Comparison of ENCODE assay signal across 1 cellular context in the genomic region with DNA sequence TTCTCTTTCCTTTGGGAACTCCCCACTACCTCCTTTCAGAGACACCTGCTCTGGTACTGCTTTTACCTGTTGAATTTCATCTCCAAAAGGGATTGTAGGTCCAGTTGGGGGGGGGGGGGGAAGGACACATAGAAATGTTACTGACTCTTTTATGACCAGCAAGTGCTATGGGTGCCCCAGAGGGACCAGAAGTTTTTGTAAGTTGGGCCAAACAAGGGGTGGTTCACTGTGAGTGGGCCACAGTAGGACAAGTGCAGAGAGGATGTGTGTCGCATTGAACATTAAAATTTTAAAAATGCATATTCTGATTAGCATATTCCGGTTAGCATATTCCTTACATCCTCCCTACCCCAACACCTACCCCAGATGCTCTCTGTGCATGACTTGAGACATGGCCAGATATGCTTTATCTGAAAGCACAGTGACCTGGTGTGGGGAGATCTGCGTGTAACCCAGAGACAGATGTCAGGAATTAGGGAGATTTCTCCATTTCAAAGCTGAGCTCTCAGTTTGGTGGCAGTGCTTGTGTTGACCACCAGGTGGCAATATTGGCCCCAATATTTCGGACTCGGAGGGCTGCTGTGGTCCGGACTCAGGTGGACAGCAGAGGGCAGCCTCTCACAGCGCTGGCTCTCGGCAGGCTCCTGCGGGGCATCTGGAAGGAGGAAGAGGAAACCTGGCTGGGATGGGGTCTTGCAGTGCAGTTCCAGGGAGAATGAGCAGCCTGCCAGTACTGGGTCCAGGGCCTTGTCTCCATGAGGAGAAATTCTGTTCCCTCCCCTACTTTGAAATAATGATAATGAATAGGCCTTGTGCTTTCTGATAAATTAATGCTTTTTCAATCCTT.
A peak's percentile ranks its signal among the peaks of the same experiment; 100 is the strongest.
TF ChIP-seq lines count a peak whose summit lies in the region.

No MANE protein-coding gene starts in this region.

TF ChIP-seq in HepG2, 621 proteins besides CTCF, POLR2A, EP300 and RAD21 (continued from another document and continues in another):
- TF ChIP-seq, protein P1, sequence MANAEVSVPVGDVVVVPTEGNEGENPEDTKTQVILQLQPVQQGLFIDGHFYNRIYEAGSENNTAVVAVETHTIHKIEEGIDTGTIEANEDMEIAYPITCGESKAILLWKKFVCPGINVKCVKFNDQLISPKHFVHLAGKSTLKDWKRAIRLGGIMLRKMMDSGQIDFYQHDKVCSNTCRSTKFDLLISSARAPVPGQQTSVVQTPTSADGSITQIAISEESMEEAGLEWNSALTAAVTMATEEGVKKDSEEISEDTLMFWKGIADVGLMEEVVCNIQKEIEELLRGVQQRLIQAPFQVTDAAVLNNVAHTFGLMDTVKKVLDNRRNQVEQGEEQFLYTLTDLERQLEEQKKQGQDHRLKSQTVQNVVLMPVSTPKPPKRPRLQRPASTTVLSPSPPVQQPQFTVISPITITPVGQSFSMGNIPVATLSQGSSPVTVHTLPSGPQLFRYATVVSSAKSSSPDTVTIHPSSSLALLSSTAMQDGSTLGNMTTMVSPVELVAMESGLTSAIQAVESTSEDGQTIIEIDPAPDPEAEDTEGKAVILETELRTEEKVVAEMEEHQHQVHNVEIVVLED (CRISPR knock-in tag; IDR thresholded peaks at IDR 0.05; ENCODE audit: borderline replicate concordance) = peak; percentile 65; the same call in 1 of the 2 replicates
- no peak for TF ChIP-seq ARNTL (CRISPR knock-in tag; IDR thresholded peaks at IDR 0.05)
- TF ChIP-seq, protein P2, sequence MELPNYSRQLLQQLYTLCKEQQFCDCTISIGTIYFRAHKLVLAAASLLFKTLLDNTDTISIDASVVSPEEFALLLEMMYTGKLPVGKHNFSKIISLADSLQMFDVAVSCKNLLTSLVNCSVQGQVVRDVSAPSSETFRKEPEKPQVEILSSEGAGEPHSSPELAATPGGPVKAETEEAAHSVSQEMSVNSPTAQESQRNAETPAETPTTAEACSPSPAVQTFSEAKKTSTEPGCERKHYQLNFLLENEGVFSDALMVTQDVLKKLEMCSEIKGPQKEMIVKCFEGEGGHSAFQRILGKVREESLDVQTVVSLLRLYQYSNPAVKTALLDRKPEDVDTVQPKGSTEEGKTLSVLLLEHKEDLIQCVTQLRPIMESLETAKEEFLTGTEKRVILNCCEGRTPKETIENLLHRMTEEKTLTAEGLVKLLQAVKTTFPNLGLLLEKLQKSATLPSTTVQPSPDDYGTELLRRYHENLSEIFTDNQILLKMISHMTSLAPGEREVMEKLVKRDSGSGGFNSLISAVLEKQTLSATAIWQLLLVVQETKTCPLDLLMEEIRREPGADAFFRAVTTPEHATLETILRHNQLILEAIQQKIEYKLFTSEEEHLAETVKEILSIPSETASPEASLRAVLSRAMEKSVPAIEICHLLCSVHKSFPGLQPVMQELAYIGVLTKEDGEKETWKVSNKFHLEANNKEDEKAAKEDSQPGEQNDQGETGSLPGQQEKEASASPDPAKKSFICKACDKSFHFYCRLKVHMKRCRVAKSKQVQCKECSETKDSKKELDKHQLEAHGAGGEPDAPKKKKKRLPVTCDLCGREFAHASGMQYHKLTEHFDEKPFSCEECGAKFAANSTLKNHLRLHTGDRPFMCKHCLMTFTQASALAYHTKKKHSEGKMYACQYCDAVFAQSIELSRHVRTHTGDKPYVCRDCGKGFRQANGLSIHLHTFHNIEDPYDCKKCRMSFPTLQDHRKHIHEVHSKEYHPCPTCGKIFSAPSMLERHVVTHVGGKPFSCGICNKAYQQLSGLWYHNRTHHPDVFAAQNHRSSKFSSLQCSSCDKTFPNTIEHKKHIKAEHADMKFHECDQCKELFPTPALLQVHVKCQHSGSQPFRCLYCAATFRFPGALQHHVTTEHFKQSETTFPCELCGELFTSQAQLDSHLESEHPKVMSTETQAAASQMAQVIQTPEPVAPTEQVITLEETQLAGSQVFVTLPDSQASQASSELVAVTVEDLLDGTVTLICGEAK (IDR thresholded peaks at IDR 0.05) = no peak
- TF ChIP-seq, protein P2 (CRISPR knock-in tag; IDR thresholded peaks at IDR 0.05) = 0 out of 2 replicates have a peak, but pooled peaks have one; percentile 32
- no peak for TF ChIP-seq NPAS2 (CRISPR knock-in tag; IDR thresholded peaks at IDR 0.05; ENCODE audit: borderline replicate concordance)
- TF ChIP-seq, protein P3, sequence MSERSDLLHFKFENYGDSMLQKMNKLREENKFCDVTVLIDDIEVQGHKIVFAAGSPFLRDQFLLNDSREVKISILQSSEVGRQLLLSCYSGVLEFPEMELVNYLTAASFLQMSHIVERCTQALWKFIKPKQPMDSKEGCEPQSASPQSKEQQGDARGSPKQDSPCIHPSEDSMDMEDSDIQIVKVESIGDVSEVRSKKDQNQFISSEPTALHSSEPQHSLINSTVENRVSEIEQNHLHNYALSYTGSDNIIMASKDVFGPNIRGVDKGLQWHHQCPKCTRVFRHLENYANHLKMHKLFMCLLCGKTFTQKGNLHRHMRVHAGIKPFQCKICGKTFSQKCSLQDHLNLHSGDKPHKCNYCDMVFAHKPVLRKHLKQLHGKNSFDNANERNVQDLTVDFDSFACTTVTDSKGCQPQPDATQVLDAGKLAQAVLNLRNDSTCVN (CRISPR knock-in tag; IDR thresholded peaks at IDR 0.05; ENCODE audit: borderline replicate concordance) = peak; percentile 93
- 0 out of 2 replicates have a peak, but pooled peaks have one; percentile 54 for TF ChIP-seq ZNF354B (CRISPR knock-in tag; IDR thresholded peaks at IDR 0.05)
- peak; percentile 70; the same call in 1 of the 2 replicates for TF ChIP-seq NRL (CRISPR knock-in tag; IDR thresholded peaks at IDR 0.05; ENCODE audit: borderline replicate concordance)
- TF ChIP-seq SOX5 (CRISPR knock-in tag; IDR thresholded peaks at IDR 0.05; ENCODE audit: borderline replicate concordance) = peak; percentile 58; the same call in 1 of the 2 replicates
- peak; percentile 52; the same call in 1 of the 2 replicates for TF ChIP-seq MYC (CRISPR knock-in tag; IDR thresholded peaks at IDR 0.05; ENCODE audit: borderline replicate concordance)
- peak; percentile 28; the same call in 1 of the 2 replicates for TF ChIP-seq SALL2 (CRISPR knock-in tag; IDR thresholded peaks at IDR 0.05)
- no peak for TF ChIP-seq KDM6A (CRISPR knock-in tag; IDR thresholded peaks at IDR 0.05; ENCODE audit: low read depth)
- TF ChIP-seq, protein P4, sequence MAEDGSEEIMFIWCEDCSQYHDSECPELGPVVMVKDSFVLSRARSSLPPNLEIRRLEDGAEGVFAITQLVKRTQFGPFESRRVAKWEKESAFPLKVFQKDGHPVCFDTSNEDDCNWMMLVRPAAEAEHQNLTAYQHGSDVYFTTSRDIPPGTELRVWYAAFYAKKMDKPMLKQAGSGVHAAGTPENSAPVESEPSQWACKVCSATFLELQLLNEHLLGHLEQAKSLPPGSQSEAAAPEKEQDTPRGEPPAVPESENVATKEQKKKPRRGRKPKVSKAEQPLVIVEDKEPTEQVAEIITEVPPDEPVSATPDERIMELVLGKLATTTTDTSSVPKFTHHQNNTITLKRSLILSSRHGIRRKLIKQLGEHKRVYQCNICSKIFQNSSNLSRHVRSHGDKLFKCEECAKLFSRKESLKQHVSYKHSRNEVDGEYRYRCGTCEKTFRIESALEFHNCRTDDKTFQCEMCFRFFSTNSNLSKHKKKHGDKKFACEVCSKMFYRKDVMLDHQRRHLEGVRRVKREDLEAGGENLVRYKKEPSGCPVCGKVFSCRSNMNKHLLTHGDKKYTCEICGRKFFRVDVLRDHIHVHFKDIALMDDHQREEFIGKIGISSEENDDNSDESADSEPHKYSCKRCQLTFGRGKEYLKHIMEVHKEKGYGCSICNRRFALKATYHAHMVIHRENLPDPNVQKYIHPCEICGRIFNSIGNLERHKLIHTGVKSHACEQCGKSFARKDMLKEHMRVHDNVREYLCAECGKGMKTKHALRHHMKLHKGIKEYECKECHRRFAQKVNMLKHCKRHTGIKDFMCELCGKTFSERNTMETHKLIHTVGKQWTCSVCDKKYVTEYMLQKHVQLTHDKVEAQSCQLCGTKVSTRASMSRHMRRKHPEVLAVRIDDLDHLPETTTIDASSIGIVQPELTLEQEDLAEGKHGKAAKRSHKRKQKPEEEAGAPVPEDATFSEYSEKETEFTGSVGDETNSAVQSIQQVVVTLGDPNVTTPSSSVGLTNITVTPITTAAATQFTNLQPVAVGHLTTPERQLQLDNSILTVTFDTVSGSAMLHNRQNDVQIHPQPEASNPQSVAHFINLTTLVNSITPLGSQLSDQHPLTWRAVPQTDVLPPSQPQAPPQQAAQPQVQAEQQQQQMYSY (CRISPR knock-in tag; IDR thresholded peaks at IDR 0.05) = no peak
- peak; percentile 96 for TF ChIP-seq PHF5A (CRISPR knock-in tag; IDR thresholded peaks at IDR 0.05; ENCODE audit: low read depth, unreplicated experiment)
- peak; percentile 82 for TF ChIP-seq ZNF781 (CRISPR knock-in tag; IDR thresholded peaks at IDR 0.05; ENCODE audit: borderline replicate concordance, not compliant biosample characterization)
- TF ChIP-seq TEAD3 (CRISPR knock-in tag; optimal IDR thresholded peaks at IDR 0.05; ENCODE audit: borderline replicate concordance) = peak; percentile 91
- TF ChIP-seq, protein P5, sequence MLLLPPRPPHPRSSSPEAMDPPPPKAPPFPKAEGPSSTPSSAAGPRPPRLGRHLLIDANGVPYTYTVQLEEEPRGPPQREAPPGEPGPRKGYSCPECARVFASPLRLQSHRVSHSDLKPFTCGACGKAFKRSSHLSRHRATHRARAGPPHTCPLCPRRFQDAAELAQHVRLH (CRISPR knock-in tag; IDR thresholded peaks at IDR 0.05; ENCODE audit: borderline replicate concordance, low read depth) = peak; percentile 93; the same call in 1 of the 2 replicates
- TF ChIP-seq ZBTB7B (CRISPR knock-in tag; IDR thresholded peaks at IDR 0.05) = peak; percentile 90
- TF ChIP-seq, protein P6, sequence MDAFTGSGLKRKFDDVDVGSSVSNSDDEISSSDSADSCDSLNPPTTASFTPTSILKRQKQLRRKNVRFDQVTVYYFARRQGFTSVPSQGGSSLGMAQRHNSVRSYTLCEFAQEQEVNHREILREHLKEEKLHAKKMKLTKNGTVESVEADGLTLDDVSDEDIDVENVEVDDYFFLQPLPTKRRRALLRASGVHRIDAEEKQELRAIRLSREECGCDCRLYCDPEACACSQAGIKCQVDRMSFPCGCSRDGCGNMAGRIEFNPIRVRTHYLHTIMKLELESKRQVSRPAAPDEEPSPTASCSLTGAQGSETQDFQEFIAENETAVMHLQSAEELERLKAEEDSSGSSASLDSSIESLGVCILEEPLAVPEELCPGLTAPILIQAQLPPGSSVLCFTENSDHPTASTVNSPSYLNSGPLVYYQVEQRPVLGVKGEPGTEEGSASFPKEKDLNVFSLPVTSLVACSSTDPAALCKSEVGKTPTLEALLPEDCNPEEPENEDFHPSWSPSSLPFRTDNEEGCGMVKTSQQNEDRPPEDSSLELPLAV (CRISPR knock-in tag; conservative IDR thresholded peaks at IDR 0.05; ENCODE audit: low read depth) = no peak
- TF ChIP-seq ZNF329 (CRISPR knock-in tag; IDR thresholded peaks at IDR 0.05; ENCODE audit: low read depth) = no peak; the same call in 1 of the 2 replicates
- TF ChIP-seq BRD4 (CRISPR knock-in tag; IDR thresholded peaks at IDR 0.05) = no peak
- no peak for TF ChIP-seq ZNF777 (CRISPR knock-in tag; IDR thresholded peaks at IDR 0.05)
- TF ChIP-seq, protein P7, sequence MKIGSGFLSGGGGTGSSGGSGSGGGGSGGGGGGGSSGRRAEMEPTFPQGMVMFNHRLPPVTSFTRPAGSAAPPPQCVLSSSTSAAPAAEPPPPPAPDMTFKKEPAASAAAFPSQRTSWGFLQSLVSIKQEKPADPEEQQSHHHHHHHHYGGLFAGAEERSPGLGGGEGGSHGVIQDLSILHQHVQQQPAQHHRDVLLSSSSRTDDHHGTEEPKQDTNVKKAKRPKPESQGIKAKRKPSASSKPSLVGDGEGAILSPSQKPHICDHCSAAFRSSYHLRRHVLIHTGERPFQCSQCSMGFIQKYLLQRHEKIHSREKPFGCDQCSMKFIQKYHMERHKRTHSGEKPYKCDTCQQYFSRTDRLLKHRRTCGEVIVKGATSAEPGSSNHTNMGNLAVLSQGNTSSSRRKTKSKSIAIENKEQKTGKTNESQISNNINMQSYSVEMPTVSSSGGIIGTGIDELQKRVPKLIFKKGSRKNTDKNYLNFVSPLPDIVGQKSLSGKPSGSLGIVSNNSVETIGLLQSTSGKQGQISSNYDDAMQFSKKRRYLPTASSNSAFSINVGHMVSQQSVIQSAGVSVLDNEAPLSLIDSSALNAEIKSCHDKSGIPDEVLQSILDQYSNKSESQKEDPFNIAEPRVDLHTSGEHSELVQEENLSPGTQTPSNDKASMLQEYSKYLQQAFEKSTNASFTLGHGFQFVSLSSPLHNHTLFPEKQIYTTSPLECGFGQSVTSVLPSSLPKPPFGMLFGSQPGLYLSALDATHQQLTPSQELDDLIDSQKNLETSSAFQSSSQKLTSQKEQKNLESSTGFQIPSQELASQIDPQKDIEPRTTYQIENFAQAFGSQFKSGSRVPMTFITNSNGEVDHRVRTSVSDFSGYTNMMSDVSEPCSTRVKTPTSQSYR (CRISPR knock-in tag; IDR thresholded peaks at IDR 0.05; ENCODE audit: borderline replicate concordance) = no peak; the same call in 1 of the 2 replicates
- TF ChIP-seq, protein P8, sequence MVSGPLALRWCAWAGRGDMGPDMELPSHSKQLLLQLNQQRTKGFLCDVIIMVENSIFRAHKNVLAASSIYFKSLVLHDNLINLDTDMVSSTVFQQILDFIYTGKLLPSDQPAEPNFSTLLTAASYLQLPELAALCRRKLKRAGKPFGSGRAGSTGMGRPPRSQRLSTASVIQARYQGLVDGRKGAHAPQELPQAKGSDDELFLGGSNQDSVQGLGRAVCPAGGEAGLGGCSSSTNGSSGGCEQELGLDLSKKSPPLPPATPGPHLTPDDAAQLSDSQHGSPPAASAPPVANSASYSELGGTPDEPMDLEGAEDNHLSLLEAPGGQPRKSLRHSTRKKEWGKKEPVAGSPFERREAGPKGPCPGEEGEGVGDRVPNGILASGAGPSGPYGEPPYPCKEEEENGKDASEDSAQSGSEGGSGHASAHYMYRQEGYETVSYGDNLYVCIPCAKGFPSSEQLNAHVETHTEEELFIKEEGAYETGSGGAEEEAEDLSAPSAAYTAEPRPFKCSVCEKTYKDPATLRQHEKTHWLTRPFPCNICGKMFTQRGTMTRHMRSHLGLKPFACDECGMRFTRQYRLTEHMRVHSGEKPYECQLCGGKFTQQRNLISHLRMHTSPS (CRISPR knock-in tag; IDR thresholded peaks at IDR 0.05; ENCODE audit: low read depth) = peak; percentile 24; the same call in 1 of the 2 replicates
